ENCODE assay signal across 1 cellular context in genomic region chr11:67311556-67312082, GRCh38.
TF ChIP-seq lines count a peak whose summit lies in the region.

No MANE protein-coding gene starts in this region.

TF ChIP-seq in HepG2, 621 proteins besides CTCF, POLR2A, EP300 and RAD21:
- TF ChIP-seq ISX (CRISPR knock-in tag; conservative IDR thresholded peaks at IDR 0.05) (no peak), ZBTB33 (CRISPR knock-in tag; IDR thresholded peaks at IDR 0.05) (peak; percentile 9; the same call in 1 of the 2 replicates), HNRNPUL1 (IDR thresholded peaks at IDR 0.05; ENCODE audit: low read depth, low read length) (no peak), HNRNPL (IDR thresholded peaks at IDR 0.05; ENCODE audit: low read depth, low read length) (0 out of 2 replicates have a peak, but pooled peaks have one; percentile 30), ZFAT (CRISPR knock-in tag; conservative IDR thresholded peaks at IDR 0.05) (no peak), MAFG (CRISPR knock-in tag; IDR thresholded peaks at IDR 0.05) (no peak)
